ENCODE assay signal across 10 cellular contexts in genomic region chr11:45405916-45406670, GRCh38.
DNase-seq lines count a peak whose midpoint lies in the region; TF ChIP-seq lines count a peak whose summit lies in the region.
"Had no signal": no experiment of that assay in that cellular context is flagged by ENCODE, and none has a peak within 500 bp of the region (broad histone marks: within the 10 kb centered on the region; RNA-seq: fewer than 3 reads in every experiment).

No MANE protein-coding gene starts in this region.

- H3K4me1 Mint-ChIP-seq in endothelial cell (ENCODE audit: unreplicated experiment) (peaks cover 24% of the 10 kb centered on the region), progenitor cell of endocrine pancreas (ENCODE audit: low read depth) (peaks cover 12% of the 10 kb centered on the region)

- H3K36me3 Mint-ChIP-seq in endothelial cell (ENCODE audit: low read depth, unreplicated experiment): no peaks in the 10 kb centered on the region
- no peaks in the 10 kb centered on the region for H3K36me3 Mint-ChIP-seq in progenitor cell of endocrine pancreas (ENCODE audit: insufficient read depth)

- no peak overlapping the region for H3K4me3 Mint-ChIP-seq in endothelial cell (ENCODE audit: unreplicated experiment)
- H3K4me3 Mint-ChIP-seq in progenitor cell of endocrine pancreas (ENCODE audit: low read depth): no peak overlapping the region
- H3K4me3 Mint-ChIP-seq: dendritic cell treated with granulocyte-macrophage colony-stimulating factor and Interleukin-4, amounts not matched to agents 40 ng/mL and 50 ng/mL, for 4 days had no signal

- H3K27me3 Mint-ChIP-seq in endothelial cell (ENCODE audit: unreplicated experiment) (peaks cover 13% of the 10 kb centered on the region), progenitor cell of endocrine pancreas (peaks cover 24% of the 10 kb centered on the region)

- H3K9me3 Mint-ChIP-seq in endothelial cell (ENCODE audit: unreplicated experiment): no peaks in the 10 kb centered on the region
- no peaks in the 10 kb centered on the region for H3K9me3 Mint-ChIP-seq in progenitor cell of endocrine pancreas (ENCODE audit: low read depth)
- H3K9me3 Mint-ChIP-seq: dendritic cell treated with granulocyte-macrophage colony-stimulating factor and Interleukin-4, amounts not matched to agents 40 ng/mL and 50 ng/mL, for 4 days had no signal

- no peak overlapping the region for H3K27ac Mint-ChIP-seq in endothelial cell (ENCODE audit: unreplicated experiment)
- no peak overlapping the region for H3K27ac Mint-ChIP-seq in progenitor cell of endocrine pancreas
- H3K27ac Mint-ChIP-seq: dendritic cell treated with granulocyte-macrophage colony-stimulating factor and Interleukin-4, amounts not matched to agents 40 ng/mL and 50 ng/mL, for 4 days had no signal

- DNase-seq in DMS 273 (lab: John Stamatoyannopoulos, UW; ENCODE audit: unreplicated experiment): peak; percentile 38
- no peak for DNase-seq in DMS 273 treated with DMSO at 0.1 percent for 48 hours (lab: John Stamatoyannopoulos, UW)
- peak; percentile 31 for DNase-seq in NCI-H69 (lab: John Stamatoyannopoulos, UW)
- no peak for DNase-seq in endothelial cell (ENCODE audit: low spot score)
- no peak for DNase-seq in progenitor cell of endocrine pancreas (ENCODE audit: low spot score, unreplicated experiment)
- DNase-seq in NCI-H2081 treated with DMSO at 0.1 percent for 48 hours (lab: John Stamatoyannopoulos, UW): no peak
- no peak for DNase-seq in activated CD4-positive, CD25-positive, alpha-beta regulatory T cell (lab: John Stamatoyannopoulos, UW)
- DNase-seq in stimulated activated CD4-positive, alpha-beta T cell treated with anti-CD3 and anti-CD28 coated beads, Interleukin-4, amount 100 ng/mL, for 4 hours: no peak
- DNase-seq: NCI-H524 treated with DMSO at 0.1 percent for 48 hours had no signal

- TF ChIP-seq CTCF in endothelial cell (IDR thresholded peaks at IDR 0.05; ENCODE audit: unreplicated experiment) (peak; percentile 10), progenitor cell of endocrine pancreas (IDR thresholded peaks at IDR 0.05; ENCODE audit: unreplicated experiment) (peak; percentile 59)

Comparison
In these comparisons a context has a peak if more than half of its experiments do, and no peak if none do; other contexts are left out.
1. DNase-seq: peak in DMS 273 (single experiment) and NCI-H69 (single experiment); none in DMS 273 treated with DMSO at 0.1 percent for 48 hours (single experiment), endothelial cell (single experiment), progenitor cell of endocrine pancreas (single experiment), NCI-H2081 treated with DMSO at 0.1 percent for 48 hours (single experiment), activated CD4-positive, CD25-positive, alpha-beta regulatory T cell (0 of 4) and stimulated activated CD4-positive, alpha-beta T cell treated with anti-CD3 and anti-CD28 coated beads, Interleukin-4, amount 100 ng/mL, for 4 hours (0 of 2).